ENCODE assay signal across 11 cellular contexts in the genomic region with DNA sequence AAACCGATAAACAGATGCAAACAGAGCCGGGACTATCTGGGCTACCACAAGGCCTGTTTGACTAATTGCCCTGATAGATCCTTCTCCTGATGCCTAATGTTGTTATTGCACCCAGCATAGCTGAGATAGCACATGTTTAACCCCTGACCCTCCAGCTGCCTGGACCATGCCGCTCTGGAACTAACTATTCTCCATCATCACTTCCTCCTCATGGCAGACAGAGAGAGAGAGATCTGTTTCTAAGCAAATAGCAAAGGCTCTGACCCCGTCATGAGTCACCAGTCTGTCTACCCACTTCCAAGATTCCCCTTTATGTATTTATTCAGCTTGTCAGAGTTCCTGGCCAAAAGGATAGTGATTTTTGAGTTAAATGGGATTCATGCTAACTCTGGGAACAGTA. TPM values are rescaled to one million over a fixed set of nuclear protein-coding genes. Genes with fewer than 3 reads are reported as not detected.
DNase-seq lines count a peak whose midpoint lies in the region; ATAC-seq, FAIRE-seq and TF ChIP-seq lines count a peak whose summit lies in the region.
"Had no signal": no experiment of that assay in that cellular context is flagged by ENCODE, and none has a peak within 500 bp of the region (broad histone marks: within the 10 kb centered on the region; RNA-seq: fewer than 3 reads in every experiment).

No MANE protein-coding gene starts in this region.

- ATAC-seq in body of pancreas (peak; percentile 88), left lung (peak; percentile 82), HG03025 (IDR thresholded peaks at IDR 0.05; ENCODE audit: low FRiP score, unreplicated experiment) (no peak)

- H3K4me3 ChIP-seq in body of pancreas (no peak overlapping the region), left lung (no peak overlapping the region), sigmoid colon (no peak overlapping the region)

- H3K27me3 ChIP-seq in body of pancreas (no peaks in the 10 kb centered on the region), left lung (no peaks in the 10 kb centered on the region), sigmoid colon (no peaks in the 10 kb centered on the region)

- peak overlapping the region; percentile 24 to 87 (median 49) for H3K27ac ChIP-seq in body of pancreas
- H3K27ac ChIP-seq in left lung = no peak overlapping the region
- no peak overlapping the region for H3K27ac ChIP-seq in sigmoid colon

- no peak for TF ChIP-seq EP300 in sigmoid colon (IDR thresholded peaks at IDR 0.05)

- peak; percentile 51 for FAIRE-seq in HTR-8/SVneo (lab: Jason Lieb, UNC)

- 8 to 12% methylated on average over 4 of the region's 4 CpGs for WGBS in body of pancreas, 2 donors
- 30 to 47% methylated on average over 4 of the region's 4 CpGs for WGBS in sigmoid colon, 2 donors

- H3K36me3 ChIP-seq in body of pancreas (replicated peaks in 1 of 2; ENCODE audit: insufficient read depth in 1 of 2, low read depth in 2 of 2) (no peaks in the 10 kb centered on the region), left lung (no peaks in the 10 kb centered on the region), sigmoid colon (no peaks in the 10 kb centered on the region)

- H3K4me1 ChIP-seq in body of pancreas = peaks cover 81% of the 10 kb centered on the region
- peaks cover 5 to 6% of the 10 kb centered on the region in 2 donors for H3K4me1 ChIP-seq in left lung
- H3K4me1 ChIP-seq in sigmoid colon = peaks cover 0 to 2% (median 0%) of the 10 kb centered on the region in 4 donors

- intact Hi-C loops in body of pancreas (cut with DNase I) (no loop called here), left lung (cut with DNase I) (no loop called here), sigmoid colon (cut with DNase I) (no loop called here)

- DNase-seq in AG08395 (ENCODE audit: low spot score) (peak; percentile 65), HTR-8/SVneo (ENCODE audit: insufficient read length, low spot score) (peak; percentile 51), body of pancreas (peak; percentile 62 to 83 (median 66)), left lung (peak in 1 of 2 donors; percentile 37), sigmoid colon (no peak), HEK293T (ENCODE audit: extremely low spot score) (no peak), anterior cingulate cortex (lab: John Stamatoyannopoulos, UW) (no peak)
- DNase-seq: activated CD4-positive, alpha-beta T cell treated with anti-CD3 and anti-CD28 coated beads for 4 hours; GOT3; NCI-H1436 had no signal

- POLR2A ChIA-PET in HEK293T (lab: Yijun Ruan, JAX) = no interaction called here

- H3K9me3 ChIP-seq in body of pancreas (no peaks in the 10 kb centered on the region), left lung (no peaks in the 10 kb centered on the region), sigmoid colon (no peaks in the 10 kb centered on the region)

- TF ChIP-seq POLR2A in body of pancreas (IDR thresholded peaks at IDR 0.05) (no peak), sigmoid colon (IDR thresholded peaks at IDR 0.05) (no peak)

- CTCF ChIA-PET in HEK293T (lab: Yijun Ruan, JAX) = no interaction called here

- TF ChIP-seq CTCF in body of pancreas (IDR thresholded peaks at IDR 0.05) (peak in 1 of 7 experiments; percentile 6), left lung (IDR thresholded peaks at IDR 0.05) (no peak), sigmoid colon (IDR thresholded peaks at IDR 0.05) (no peak)

TF ChIP-seq in HEK293T, 16 proteins besides CTCF, POLR2A, EP300 and RAD21:
- TF ChIP-seq ARNT (IDR thresholded peaks at IDR 0.05) = no peak
- TF ChIP-seq FOXK2 (IDR thresholded peaks at IDR 0.05) = no peak
- TF ChIP-seq CTBP1 (IDR thresholded peaks at IDR 0.05; ENCODE audit: borderline replicate concordance) = no peak
- TF ChIP-seq, protein P1, sequence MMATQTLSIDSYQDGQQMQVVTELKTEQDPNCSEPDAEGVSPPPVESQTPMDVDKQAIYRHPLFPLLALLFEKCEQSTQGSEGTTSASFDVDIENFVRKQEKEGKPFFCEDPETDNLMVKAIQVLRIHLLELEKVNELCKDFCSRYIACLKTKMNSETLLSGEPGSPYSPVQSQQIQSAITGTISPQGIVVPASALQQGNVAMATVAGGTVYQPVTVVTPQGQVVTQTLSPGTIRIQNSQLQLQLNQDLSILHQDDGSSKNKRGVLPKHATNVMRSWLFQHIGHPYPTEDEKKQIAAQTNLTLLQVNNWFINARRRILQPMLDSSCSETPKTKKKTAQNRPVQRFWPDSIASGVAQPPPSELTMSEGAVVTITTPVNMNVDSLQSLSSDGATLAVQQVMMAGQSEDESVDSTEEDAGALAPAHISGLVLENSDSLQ (IDR thresholded peaks at IDR 0.05) = no peak
- no peak for TF ChIP-seq LEF1 (IDR thresholded peaks at IDR 0.05; ENCODE audit: borderline replicate concordance)
- no peak for TF ChIP-seq FOXA1 (IDR thresholded peaks at IDR 0.05)
- TF ChIP-seq BHLHE40 (IDR thresholded peaks at IDR 0.05; ENCODE audit: borderline replicate concordance) = no peak
- no peak for TF ChIP-seq ZNF384 (IDR thresholded peaks at IDR 0.05)
- no peak for TF ChIP-seq SP1 (IDR thresholded peaks at IDR 0.05)
- no peak for TF ChIP-seq TARDBP (IDR thresholded peaks at IDR 0.05)
- no peak for TF ChIP-seq NFRKB (IDR thresholded peaks at IDR 0.05)
- no peak for TF ChIP-seq FOXM1 (IDR thresholded peaks at IDR 0.05; ENCODE audit: borderline replicate concordance)
- TF ChIP-seq ELF4 (IDR thresholded peaks at IDR 0.05) = no peak
- no peak for TF ChIP-seq SUZ12 (IDR thresholded peaks at IDR 0.05)
- no peak for TF ChIP-seq L3MBTL2 (conservative IDR thresholded peaks at IDR 0.05)
- no peak for TF ChIP-seq HDGF (IDR thresholded peaks at IDR 0.05; ENCODE audit: borderline replicate concordance)

RNA-seq across cellular contexts. Expression of a gene that starts 58.2 kb away (rescaled TPM):
- 100 to 1,000 TPM in 1 of 2 donors, 10 to 100 TPM in 1; 37.6 to 114 TPM for total RNA-seq in body of pancreas
- 10 to 100 TPM; 19.1 to 24.3 TPM for total RNA-seq in left lung
- total RNA-seq in sigmoid colon = 10 to 100 TPM in 1 of 4 donors, 1 to 10 TPM in 3; 3.0 to 13.0 (median 7.9) TPM
- polyA plus RNA-seq in sigmoid colon = 1 to 10 TPM in 1 of 3 donors, under 1 TPM in 2; 0.60 to 2.2 (median 0.69) TPM

Comparison
In these comparisons a context has a peak if more than half of its experiments do, and no peak if none do; other contexts are left out.
1. DNase-seq: peak in AG08395 (single experiment), HTR-8/SVneo (single experiment) and body of pancreas (4 of 4); none in sigmoid colon (single experiment), HEK293T (single experiment) and anterior cingulate cortex (0 of 58).
2. H3K27ac ChIP-seq: peak in body of pancreas (4 of 4); none in left lung (0 of 2) and sigmoid colon (0 of 4).